In the genomic region with DNA sequence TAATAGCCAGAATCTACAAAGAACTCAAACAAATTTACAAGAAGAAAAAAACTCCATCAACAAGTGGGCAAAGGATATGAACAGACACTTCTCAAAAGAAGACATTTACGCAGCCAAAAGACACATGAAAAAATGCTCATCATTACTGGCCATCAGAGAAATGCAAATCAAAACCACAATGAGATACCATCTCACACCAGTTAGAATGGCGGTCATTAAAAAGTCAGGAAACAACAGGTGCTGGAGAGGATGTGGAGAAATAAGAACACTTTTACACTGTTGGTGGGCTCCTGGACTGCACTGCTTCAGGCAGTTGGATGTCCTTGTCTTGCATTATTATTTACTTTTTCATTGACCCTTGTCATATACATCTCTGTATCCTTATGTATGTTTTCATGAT, we compare ENCODE assay signal across 12 cellular contexts. TPM values are rescaled to one million over a fixed set of nuclear protein-coding genes. Genes with fewer than 3 reads are reported as not detected.
A peak's percentile ranks its signal among the peaks of the same experiment; 100 is the strongest.
DNase-seq lines count a peak whose midpoint lies in the region; TF ChIP-seq lines count a peak whose summit lies in the region.
"Not testable (repeated sequence)": the region's sequence is repeated elsewhere in the genome, so short reads cannot be mapped to it uniquely, and the experiment has no call there.
"Had no signal": no experiment of that assay in that cellular context is flagged by ENCODE, and none has a peak within 500 bp of the region (broad histone marks: within the 10 kb centered on the region; RNA-seq: fewer than 3 reads in every experiment).

No MANE protein-coding gene starts in this region.

- not testable (repeated sequence) for H3K27me3 ChIP-seq in SJCRH30

- H3K27ac ChIP-seq in HEK293 (ENCODE audit: extremely low read depth, low read depth, low read length); SJCRH30: not testable (repeated sequence)

- not testable (repeated sequence) for H3K9me3 ChIP-seq in HEK293 (ENCODE audit: control insufficient read depth, insufficient read depth, low read depth, low read length); SJCRH30 (replicated peaks)

- H3K36me3 ChIP-seq in HEK293 (ENCODE audit: control insufficient read depth in 2 of 2, insufficient read depth in 1 of 2, low read length in 2 of 2); SJCRH30: not testable (repeated sequence)

- POLR2A ChIA-PET in HEK293 (lab: Yijun Ruan, JAX): not testable (repeated sequence)

- H3K4me3 ChIP-seq in HEK293 (ENCODE audit: low read depth, low read length); SJCRH30: not testable (repeated sequence)

- peak; percentile 30 to 49 for DNase-seq in SJCRH30

- not testable (repeated sequence) for TF ChIP-seq CTCF in HEK293 (tag by site-specific recombination; IDR thresholded peaks at IDR 0.05)

- CTCF ChIA-PET in HEK293 (lab: Yijun Ruan, JAX): not testable (repeated sequence)

- not testable (repeated sequence) for H3K4me1 ChIP-seq in HEK293 (ENCODE audit: control insufficient read depth, insufficient read depth, low read length)
- peaks cover 14% of the 10 kb centered on the region; the same call in 1 of the 2 replicates for H3K4me1 ChIP-seq in SJCRH30

TF ChIP-seq in HEK293, 187 proteins besides CTCF, POLR2A, EP300 and RAD21:
- peak; percentile 78; the same call in 1 of the 2 replicates for TF ChIP-seq SCRT1 (tag by site-specific recombination; IDR thresholded peaks at IDR 0.05; ENCODE audit: borderline replicate concordance)
- peak; percentile 89 for TF ChIP-seq SCRT2 (tag by site-specific recombination; IDR thresholded peaks at IDR 0.05)

RNA-seq across cellular contexts. Expression of a gene that starts 49.7 kb away (rescaled TPM):
- total RNA-seq in SJCRH30 (2014; rRNA removed; shearing (Covaris generic)): not detected in 2 replicates
- total RNA-seq: A172; A673; B cell; Caco-2; Calu3; CD4-positive, alpha-beta memory T cell; CD4-positive, alpha-beta T cell; CD8-positive, alpha-beta memory T cell; CD8-positive, alpha-beta T cell; Daoy had no signal

RNA-seq across cellular contexts. Expression of a gene that starts 56.5 kb away (rescaled TPM):
- 1.7 and 1.8 TPM in 2 replicates for total RNA-seq in SJCRH30 (2014; rRNA removed; shearing (Covaris generic))
